ENCODE assay signal across 8 cellular contexts in genomic region chr10:119079572-119080520, GRCh38. TPM values are rescaled to one million over a fixed set of nuclear protein-coding genes. Genes with fewer than 3 reads are reported as not detected.
DNase-seq lines count a peak whose midpoint lies in the region; ATAC-seq and TF ChIP-seq lines count a peak whose summit lies in the region.

No MANE protein-coding gene starts in this region.

- peaks cover 24% of the 10 kb centered on the region for H3K4me1 ChIP-seq in OCI-LY3 (ENCODE audit: low read length)
- peaks cover 11% of the 10 kb centered on the region for H3K4me1 ChIP-seq in neural progenitor cell
- peaks cover 7 to 42% (median 36%) of the 10 kb centered on the region in 5 donors for H3K4me1 ChIP-seq in subcutaneous abdominal adipose tissue (ENCODE audit: control insufficient read depth in 5 of 5, insufficient read depth in 5 of 5, low read length in 5 of 5)

- H3K27ac ChIP-seq in OCI-LY3 (ENCODE audit: low read length) (peak overlapping the region; percentile 79), neural progenitor cell (peak overlapping the region; percentile 70), subcutaneous abdominal adipose tissue (ENCODE audit: low read depth, low read length) (peak overlapping the region; percentile 99)

- H3K36me3 ChIP-seq in OCI-LY3 (replicated peaks; ENCODE audit: low read depth, low read length) (peaks cover 20% of the 10 kb centered on the region), neural progenitor cell (no peaks in the 10 kb centered on the region), subcutaneous abdominal adipose tissue (ENCODE audit: control insufficient read depth in 5 of 5, insufficient read depth in 5 of 5, low read length in 5 of 5) (no peaks in the 10 kb centered on the region)

- H3K27me3 Mint-ChIP-seq in neural progenitor cell (ENCODE audit: insufficient read depth, low read depth): no peaks in the 10 kb centered on the region

- no peaks in the 10 kb centered on the region for H3K9me3 Mint-ChIP-seq in neural progenitor cell

- peak; percentile 46 for ATAC-seq in HG03064 (IDR thresholded peaks at IDR 0.05; ENCODE audit: low read depth, unreplicated experiment)

- H2AFZ ChIP-seq in OCI-LY3 (ENCODE audit: low read depth, low read length) (peak overlapping the region; percentile 58; the same call in 1 of the 2 replicates), neural progenitor cell (replicated peaks) (peak overlapping the region; percentile 99)

- DNase-seq in AML-193 (lab: John Stamatoyannopoulos, UW): peak; percentile 40 to 42
- DNase-seq in activated gamma-delta T cell (lab: John Stamatoyannopoulos, UW): peak; percentile 49
- DNase-seq in fibroblast of villous mesenchyme (ENCODE audit: low read depth): peak; percentile 83
- DNase-seq in neural progenitor cell (ENCODE audit: low spot score): peak; percentile 78

- H3K79me2 ChIP-seq in OCI-LY3 (ENCODE audit: low read length): peaks cover 67% of the 10 kb centered on the region
- H3K79me2 ChIP-seq in neural progenitor cell (ENCODE audit: low read depth): peaks cover 71% of the 10 kb centered on the region

- H3K9ac ChIP-seq in OCI-LY3 (ENCODE audit: low read length) (peak overlapping the region; percentile 99), neural progenitor cell (peak overlapping the region; percentile 99), subcutaneous abdominal adipose tissue (ENCODE audit: low read length in 5 of 5) (peak overlapping the region; percentile 88 to 100 (median 100))

- TF ChIP-seq POLR2A in GM18526 (IDR thresholded peaks at IDR 0.05; ENCODE audit: extremely low read depth, insufficient read length): peak; percentile 37

- peaks cover 7% of the 10 kb centered on the region for H3F3A ChIP-seq in neural progenitor cell (ENCODE audit: low read depth)

- H3K27me3 ChIP-seq in OCI-LY3 (ENCODE audit: low read depth, low read length) (no peaks in the 10 kb centered on the region), neural progenitor cell (no peaks in the 10 kb centered on the region), subcutaneous abdominal adipose tissue (ENCODE audit: control insufficient read depth in 5 of 5, insufficient read depth in 4 of 5, low read length in 5 of 5) (no peaks in the 10 kb centered on the region)

- H3K4me3 Mint-ChIP-seq in neural progenitor cell: peak overlapping the region; percentile 98

- no peaks in the 10 kb centered on the region for H3K9me3 ChIP-seq in OCI-LY3 (ENCODE audit: insufficient read depth, low read length)
- H3K9me3 ChIP-seq in neural progenitor cell (ENCODE audit: low read depth): no peaks in the 10 kb centered on the region
- H3K9me3 ChIP-seq in subcutaneous abdominal adipose tissue (ENCODE audit: control insufficient read depth in 5 of 5, low read length in 5 of 5): no peaks in the 10 kb centered on the region

- peaks cover 23% of the 10 kb centered on the region for H3K4me1 Mint-ChIP-seq in neural progenitor cell

- H3K27ac Mint-ChIP-seq in neural progenitor cell: peak overlapping the region; percentile 90

- peaks cover 14% of the 10 kb centered on the region for H3K36me3 Mint-ChIP-seq in neural progenitor cell

- H3K4me3 ChIP-seq in OCI-LY3 (ENCODE audit: low read length) (peak overlapping the region; percentile 95), fibroblast of villous mesenchyme (ENCODE audit: low read depth, low read length) (peak overlapping the region; percentile 96), neural progenitor cell (peak overlapping the region; percentile 81), subcutaneous abdominal adipose tissue (ENCODE audit: low read depth in 1 of 5, low read length in 5 of 5) (peak overlapping the region; percentile 78 to 98 (median 95))

- H3K4me2 ChIP-seq in OCI-LY3 (ENCODE audit: low read length) (peak overlapping the region; percentile 91), neural progenitor cell (peak overlapping the region; percentile 78)

- H4K20me1 ChIP-seq in OCI-LY3 (ENCODE audit: insufficient read depth, low read length): peaks cover 39% of the 10 kb centered on the region
- peaks cover 51% of the 10 kb centered on the region for H4K20me1 ChIP-seq in neural progenitor cell (ENCODE audit: low read depth)

- TF ChIP-seq CTCF in OCI-LY3 (IDR thresholded peaks at IDR 0.05; ENCODE audit: low read depth, low read length) (no peak), fibroblast of villous mesenchyme (IDR thresholded peaks at IDR 0.05; ENCODE audit: insufficient read depth, low read depth, low read length) (no peak), neural progenitor cell (IDR thresholded peaks at IDR 0.05) (no peak)

RNA-seq across cellular contexts. Expression of gene EIF3A, which starts 0.8 kb away (rescaled TPM):
- total RNA-seq in fibroblast of villous mesenchyme (95.7 and 119 TPM in 2 replicates), neural progenitor cell (ENCODE audit: low replicate concordance) (133 and 134 TPM in 2 replicates)

RNA-seq across cellular contexts. Expression of gene DENND10, which starts 24.1 kb away (rescaled TPM):
- 71.2 and 94.6 TPM in 2 replicates for total RNA-seq in fibroblast of villous mesenchyme
- total RNA-seq in neural progenitor cell (ENCODE audit: low replicate concordance): 93.0 and 112 TPM in 2 replicates

RNA-seq across cellular contexts. Expression of gene NANOS1, which starts 50.3 kb away (rescaled TPM):
- 1.9 and 6.0 TPM in 2 replicates for total RNA-seq in fibroblast of villous mesenchyme
- total RNA-seq in neural progenitor cell (ENCODE audit: low replicate concordance): 10.2 and 12.4 TPM in 2 replicates

Comparison
In these comparisons a context has a peak if more than half of its experiments do, and no peak if none do; other contexts are left out.
1. Peak in every context shown above with its lines: DNase-seq, ATAC-seq, H3K4me3 ChIP-seq and H3K27ac ChIP-seq.